ENCODE assay signal across 27 cellular contexts in genomic region chr13:99132295-99132835, GRCh38.
"Had no signal": no experiment of that assay in that cellular context is flagged by ENCODE, and none has a peak within 500 bp of the region (broad histone marks: within the 10 kb centered on the region; RNA-seq: fewer than 3 reads in every experiment).

No MANE protein-coding gene starts in this region.

- H3K27me3 ChIP-seq: adrenal gland, body of pancreas, right atrium auricular region, testis, transverse colon had no signal

- H3K36me3 Mint-ChIP-seq: activated CD8-positive, alpha-beta memory T cell treated with anti-CD3 and anti-CD28 coated beads, Interleukin-2, amount 10 ng/mL, durations not matched to agents 7 days and 5 days; activated naive CD8-positive, alpha-beta T cell treated with anti-CD3 and anti-CD28 coated beads for 36 hours; mesothelial cell of epicardium; naive thymus-derived CD4-positive, alpha-beta T cell had no signal

- H3K9me3 Mint-ChIP-seq: activated naive CD8-positive, alpha-beta T cell treated with anti-CD3 and anti-CD28 coated beads for 36 hours; activated T-helper 2 cell treated with anti-CD3 and anti-CD28 coated beads, Interferon-gamma antibody, Interleukin-2, Interleukin-4, amounts not matched to agents 10 μg/mL and 5 μg/mL and 100 μg/mL, durations not matched to agents 14 hours and 24 hours and 36 hours; immature natural killer cell; mesothelial cell of epicardium; naive thymus-derived CD4-positive, alpha-beta T cell had no signal

- H3K27me3 Mint-ChIP-seq: activated naive CD8-positive, alpha-beta T cell treated with anti-CD3 and anti-CD28 coated beads for 36 hours had no signal

- H3K9me3 ChIP-seq: adrenal gland, body of pancreas, right atrium auricular region, spleen, testis, transverse colon had no signal

- H3K36me3 ChIP-seq: adrenal gland, right atrium auricular region, spleen, transverse colon had no signal

- DNase-seq: activated CD4-positive, alpha-beta T cell treated with anti-CD3 and anti-CD28 coated beads for 1 hour; activated CD8-positive, alpha-beta memory T cell treated with anti-CD3 and anti-CD28 coated beads, Interleukin-2, amount 10 ng/mL, durations not matched to agents 7 days and 5 days; activated CD8-positive, alpha-beta T cell treated with anti-CD3 and anti-CD28 coated beads, Interleukin-2, amount 10 ng/mL, durations not matched to agents 7 days and 5 days; activated naive CD4-positive, alpha-beta T cell; activated naive CD8-positive, alpha-beta T cell treated with anti-CD3 and anti-CD28 coated beads for 36 hours; activated T-cell treated with anti-CD3 and anti-CD28 coated beads, Interleukin-2, amount 50 U/mL, for 48 hours; adrenal gland; aorta; body of pancreas; cortex of kidney; foreskin fibroblast; head of caudate nucleus; hypothalamus; immature natural killer cell; kidney; left colon; mammary epithelial cell; naive thymus-derived CD4-positive, alpha-beta T cell; occipital lobe; spleen; stimulated activated naive CD4-positive, alpha-beta T cell treated with Interleukin-2 at 50 U/mL for 16 hours; T-helper 2 cell; testis; transverse colon had no signal

- H3K27ac ChIP-seq: adrenal gland, body of pancreas, right atrium auricular region, spleen, testis, transverse colon had no signal

- ATAC-seq: activated CD8-positive, alpha-beta memory T cell treated with anti-CD3 and anti-CD28 coated beads, Interleukin-2, amount 10 ng/mL, durations not matched to agents 7 days and 5 days; activated CD8-positive, alpha-beta T cell treated with anti-CD3 and anti-CD28 coated beads, Interleukin-2, amount 10 ng/mL, durations not matched to agents 7 days and 5 days; body of pancreas; left colon; naive thymus-derived CD4-positive, alpha-beta T cell had no signal

- H3K4me3 ChIP-seq: adrenal gland, body of pancreas, right atrium auricular region, spleen, testis, transverse colon had no signal

- H3K27ac Mint-ChIP-seq: activated CD8-positive, alpha-beta memory T cell treated with anti-CD3 and anti-CD28 coated beads, Interleukin-2, amount 10 ng/mL, durations not matched to agents 7 days and 5 days; activated CD8-positive, alpha-beta T cell treated with anti-CD3 and anti-CD28 coated beads, Interleukin-2, amount 10 ng/mL, durations not matched to agents 7 days and 5 days; activated naive CD8-positive, alpha-beta T cell treated with anti-CD3 and anti-CD28 coated beads for 36 hours; activated T-helper 2 cell treated with anti-CD3 and anti-CD28 coated beads, Interferon-gamma antibody, Interleukin-2, Interleukin-4, amounts not matched to agents 10 μg/mL and 5 μg/mL and 100 μg/mL, durations not matched to agents 14 hours and 24 hours and 36 hours; immature natural killer cell; mesothelial cell of epicardium had no signal

- H3K4me1 ChIP-seq: adrenal gland, body of pancreas, right atrium auricular region, spleen, testis, transverse colon had no signal

- H3K4me1 Mint-ChIP-seq: activated CD8-positive, alpha-beta memory T cell treated with anti-CD3 and anti-CD28 coated beads, Interleukin-2, amount 10 ng/mL, durations not matched to agents 7 days and 5 days; activated naive CD8-positive, alpha-beta T cell treated with anti-CD3 and anti-CD28 coated beads for 36 hours; immature natural killer cell; mesothelial cell of epicardium; naive thymus-derived CD4-positive, alpha-beta T cell had no signal

- H3K4me3 Mint-ChIP-seq: activated CD8-positive, alpha-beta memory T cell treated with anti-CD3 and anti-CD28 coated beads, Interleukin-2, amount 10 ng/mL, durations not matched to agents 7 days and 5 days; activated CD8-positive, alpha-beta T cell treated with anti-CD3 and anti-CD28 coated beads, Interleukin-2, amount 10 ng/mL, durations not matched to agents 7 days and 5 days; activated naive CD8-positive, alpha-beta T cell treated with anti-CD3 and anti-CD28 coated beads for 36 hours; immature natural killer cell; mesothelial cell of epicardium; naive thymus-derived CD4-positive, alpha-beta T cell had no signal
